12 cellular contexts compared by ENCODE assay signal in the genomic region with DNA sequence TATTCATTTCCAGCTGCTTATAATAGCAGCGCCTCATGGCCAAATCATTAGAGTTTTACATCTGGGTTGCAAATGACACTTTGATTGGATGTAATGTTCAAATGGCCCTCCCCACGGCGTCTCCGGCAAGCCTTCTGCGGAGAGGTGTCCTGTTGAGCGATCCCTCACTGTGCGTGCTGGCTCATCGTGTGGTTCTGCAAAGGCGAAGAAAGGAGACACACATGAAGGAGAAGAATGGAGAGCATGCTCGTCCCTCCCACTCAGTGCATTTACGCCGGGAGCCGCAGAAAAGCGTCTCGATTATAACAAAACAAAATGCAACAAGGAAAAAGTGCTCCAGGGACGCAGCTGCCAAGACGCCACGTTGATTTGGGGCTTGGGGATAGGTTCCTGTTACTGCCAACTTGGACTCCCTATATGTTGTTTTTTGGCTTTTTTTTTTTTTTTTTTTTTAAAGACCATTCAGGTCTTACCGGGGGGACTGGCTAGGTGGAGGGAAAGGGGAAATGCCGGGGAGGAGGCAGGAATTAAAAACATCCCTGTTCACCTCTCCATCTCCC.
DNase-seq lines count a peak whose midpoint lies in the region; ATAC-seq, FAIRE-seq and TF ChIP-seq lines count a peak whose summit lies in the region.
"Had no signal": no experiment of that assay in that cellular context is flagged by ENCODE, and none has a peak within 500 bp of the region (broad histone marks: within the 10 kb centered on the region; RNA-seq: fewer than 3 reads in every experiment).

No MANE protein-coding gene starts in this region.

- peak overlapping the region; percentile 71; the same call in 1 of the 2 replicates for H3K4me2 ChIP-seq in MM.1S (ENCODE audit: low read depth, low read length)
- H3K4me2 ChIP-seq in osteoblast (ENCODE audit: insufficient read depth, low read length): no peak overlapping the region

- H3F3A ChIP-seq in MM.1S (ENCODE audit: insufficient read depth, low read length): no peaks in the 10 kb centered on the region

- H3K4me3 ChIP-seq in MM.1S (ENCODE audit: low read length) (0 out of 2 replicates have a peak overlapping the region, but pooled peaks have one; percentile 49), osteoblast (ENCODE audit: insufficient read depth, low read length) (no peak overlapping the region), small intestine (ENCODE audit: low read depth in 1 of 2, low read length in 2 of 2) (no peak overlapping the region)
- no peak overlapping the region for H3K4me3 ChIP-seq in naive thymus-derived CD4-positive, alpha-beta T cell (ENCODE audit: low read length)

- peak overlapping the region in 2 of 10 donors; percentile 29 to 59 for H3K4me3 Mint-ChIP-seq in naive thymus-derived CD4-positive, alpha-beta T cell
- H3K4me3 Mint-ChIP-seq: B cell; stimulated activated naive B cell treated with anti-CD40 and anti-IgM and Interleukin-4, amounts not matched to agents 10 μg/mL and 1 μg/mL and 100 μg/mL, for 72 hours had no signal

- no peaks in the 10 kb centered on the region for H3K27me3 ChIP-seq in MM.1S (replicated peaks; ENCODE audit: insufficient read depth, low read length)
- H3K27me3 ChIP-seq in osteoblast (ENCODE audit: insufficient read depth, low read length): no peaks in the 10 kb centered on the region
- no peaks in the 10 kb centered on the region for H3K27me3 ChIP-seq in small intestine (ENCODE audit: control insufficient read depth in 2 of 2, insufficient read depth in 2 of 2, low read length in 2 of 2)
- no peaks in the 10 kb centered on the region for H3K27me3 ChIP-seq in naive thymus-derived CD4-positive, alpha-beta T cell (ENCODE audit: control insufficient read depth in 2 of 2, insufficient read depth in 2 of 2, low read length in 2 of 2)

- peak; percentile 48 for DNase-seq in G401 (ENCODE audit: low spot score)
- no peak for DNase-seq in MM.1S
- peak; percentile 19 for DNase-seq in cerebellum (ENCODE audit: low spot score)
- DNase-seq in osteoblast (ENCODE audit: insufficient read length, low spot score, missing footprints): peak; percentile 49
- DNase-seq in small intestine: no peak
- DNase-seq in NK-92 treated with Interleukin-12 subunit alpha and Interleukin-12 subunit beta, amount 100 ng/mL, for 24 hours (lab: John Stamatoyannopoulos, UW): no peak
- DNase-seq in naive thymus-derived CD4-positive, alpha-beta T cell: no peak
- DNase-seq: Calu3; stimulated activated naive B cell treated with anti-CD40 and anti-IgM and Interleukin-4, amounts not matched to agents 10 μg/mL and 1 μg/mL and 100 μg/mL, for 72 hours; T-helper 1 cell had no signal

- no peaks in the 10 kb centered on the region for H3K36me3 Mint-ChIP-seq in naive thymus-derived CD4-positive, alpha-beta T cell
- H3K36me3 Mint-ChIP-seq: stimulated activated naive B cell treated with anti-CD40 and anti-IgM and Interleukin-4, amounts not matched to agents 10 μg/mL and 1 μg/mL and 100 μg/mL, for 72 hours had no signal

- no peaks in the 10 kb centered on the region for H3K27me3 Mint-ChIP-seq in naive thymus-derived CD4-positive, alpha-beta T cell

- no peaks in the 10 kb centered on the region for H3K9me3 ChIP-seq in MM.1S (replicated peaks; ENCODE audit: insufficient read depth, low read length)
- H3K9me3 ChIP-seq in osteoblast (ENCODE audit: low read depth, low read length): no peaks in the 10 kb centered on the region
- H3K9me3 ChIP-seq in small intestine (ENCODE audit: control insufficient read depth, low read depth): no peaks in the 10 kb centered on the region
- no peaks in the 10 kb centered on the region for H3K9me3 ChIP-seq in naive thymus-derived CD4-positive, alpha-beta T cell (ENCODE audit: control insufficient read depth in 2 of 3, low read length in 3 of 3)

- no peaks in the 10 kb centered on the region for H3K9me3 Mint-ChIP-seq in naive thymus-derived CD4-positive, alpha-beta T cell
- H3K9me3 Mint-ChIP-seq: stimulated activated naive B cell treated with anti-CD40 and anti-IgM and Interleukin-4, amounts not matched to agents 10 μg/mL and 1 μg/mL and 100 μg/mL, for 72 hours had no signal

- WGBS in small intestine, 3 donors: 87 to 90% (median 87%) methylated on average over 20 of the region's 20 CpGs

- intact Hi-C loops in naive thymus-derived CD4-positive, alpha-beta T cell (cut with micrococcal nuclease): no loop called here

- H3K4me1 Mint-ChIP-seq in naive thymus-derived CD4-positive, alpha-beta T cell: peaks cover 0 to 15% (median 6%) of the 10 kb centered on the region in 7 donors
- H3K4me1 Mint-ChIP-seq: B cell had no signal

- in situ Hi-C loops in G401 (cut with HindIII; ENCODE audit: low sequenced_read_pairs): no loop called here

- no peak for FAIRE-seq in small intestine (lab: Jason Lieb, UNC)

- POLR2A ChIA-PET in naive thymus-derived CD4-positive, alpha-beta T cell (lab: Charles Lee): no interaction called here

- H3K9ac ChIP-seq in MM.1S (ENCODE audit: low read length): peak overlapping the region; percentile 54; the same call in 1 of the 2 replicates

- H3K27ac ChIP-seq in MM.1S (ENCODE audit: low read length): no peak overlapping the region
- H3K27ac ChIP-seq in osteoblast (ENCODE audit: low read depth, low read length): no peak overlapping the region
- no peak overlapping the region for H3K27ac ChIP-seq in small intestine (ENCODE audit: low read depth in 1 of 2, low read length in 1 of 2)
- no peak overlapping the region for H3K27ac ChIP-seq in naive thymus-derived CD4-positive, alpha-beta T cell (ENCODE audit: low read depth, low read length)

- H3K9me2 ChIP-seq in MM.1S (replicated peaks; ENCODE audit: insufficient read depth, low read length): no peaks in the 10 kb centered on the region

- TF ChIP-seq CTCF in MM.1S (IDR thresholded peaks at IDR 0.05; ENCODE audit: low read length) (no peak), osteoblast (IDR thresholded peaks at IDR 0.05; ENCODE audit: extremely low read depth, low read depth, low read length) (no peak)

- H3K27ac Mint-ChIP-seq in naive thymus-derived CD4-positive, alpha-beta T cell: peak overlapping the region in 1 of 9 donors; percentile 70
- H3K27ac Mint-ChIP-seq: B cell; stimulated activated naive B cell treated with anti-CD40 and anti-IgM and Interleukin-4, amounts not matched to agents 10 μg/mL and 1 μg/mL and 100 μg/mL, for 72 hours had no signal

- CTCF ChIA-PET in naive thymus-derived CD4-positive, alpha-beta T cell (lab: Charles Lee): no interaction called here

- ATAC-seq in HG03045 (IDR thresholded peaks at IDR 0.05; ENCODE audit: unreplicated experiment): no peak
- no peak for ATAC-seq in naive thymus-derived CD4-positive, alpha-beta T cell
- ATAC-seq: stimulated activated naive B cell treated with anti-CD40 and anti-IgM and Interleukin-4, amounts not matched to agents 10 μg/mL and 1 μg/mL and 100 μg/mL, for 72 hours had no signal

- no peaks in the 10 kb centered on the region for H3K4me1 ChIP-seq in MM.1S (ENCODE audit: low read length)
- no peaks in the 10 kb centered on the region for H3K4me1 ChIP-seq in osteoblast (ENCODE audit: insufficient read depth, low read length)
- H3K4me1 ChIP-seq in small intestine (ENCODE audit: control insufficient read depth in 2 of 2, insufficient read depth in 1 of 2, low read depth in 1 of 2, low read length in 1 of 2): no peaks in the 10 kb centered on the region
- H3K4me1 ChIP-seq in naive thymus-derived CD4-positive, alpha-beta T cell (ENCODE audit: control insufficient read depth in 2 of 2, insufficient read depth in 2 of 2, low read length in 2 of 2): no peaks in the 10 kb centered on the region

- H3K79me2 ChIP-seq in MM.1S (ENCODE audit: low read length): no peaks in the 10 kb centered on the region
- H3K79me2 ChIP-seq in osteoblast (ENCODE audit: insufficient read depth, low read length): no peaks in the 10 kb centered on the region

- H3K36me3 ChIP-seq in MM.1S (replicated peaks; ENCODE audit: insufficient read depth, low read length): no peaks in the 10 kb centered on the region
- no peaks in the 10 kb centered on the region for H3K36me3 ChIP-seq in osteoblast (ENCODE audit: insufficient read depth, low read length)
- H3K36me3 ChIP-seq in small intestine (ENCODE audit: control insufficient read depth in 2 of 2, insufficient read depth in 2 of 2, low read length in 2 of 2): no peaks in the 10 kb centered on the region
- no peaks in the 10 kb centered on the region for H3K36me3 ChIP-seq in naive thymus-derived CD4-positive, alpha-beta T cell (ENCODE audit: control insufficient read depth in 2 of 3, insufficient read depth in 3 of 3, low read length in 3 of 3)

- H4K20me1 ChIP-seq in MM.1S (ENCODE audit: insufficient read depth, low read length): no peaks in the 10 kb centered on the region
- no peaks in the 10 kb centered on the region for H4K20me1 ChIP-seq in osteoblast (ENCODE audit: insufficient read depth, low read length)

- H2AFZ ChIP-seq in MM.1S (ENCODE audit: low read length) (peak overlapping the region; percentile 76), osteoblast (ENCODE audit: low read length) (no peak overlapping the region)

Comparison
In these comparisons a context has a peak if more than half of its experiments do, and no peak if none do; other contexts are left out.
1. DNase-seq: peak in G401 (single experiment), cerebellum (single experiment) and osteoblast (single experiment); none in MM.1S (single experiment), small intestine (single experiment), NK-92 treated with Interleukin-12 subunit alpha and Interleukin-12 subunit beta, amount 100 ng/mL, for 24 hours (single experiment) and naive thymus-derived CD4-positive, alpha-beta T cell (0 of 9).